Comparison of ENCODE assay signal across 10 cellular contexts in the genomic region with DNA sequence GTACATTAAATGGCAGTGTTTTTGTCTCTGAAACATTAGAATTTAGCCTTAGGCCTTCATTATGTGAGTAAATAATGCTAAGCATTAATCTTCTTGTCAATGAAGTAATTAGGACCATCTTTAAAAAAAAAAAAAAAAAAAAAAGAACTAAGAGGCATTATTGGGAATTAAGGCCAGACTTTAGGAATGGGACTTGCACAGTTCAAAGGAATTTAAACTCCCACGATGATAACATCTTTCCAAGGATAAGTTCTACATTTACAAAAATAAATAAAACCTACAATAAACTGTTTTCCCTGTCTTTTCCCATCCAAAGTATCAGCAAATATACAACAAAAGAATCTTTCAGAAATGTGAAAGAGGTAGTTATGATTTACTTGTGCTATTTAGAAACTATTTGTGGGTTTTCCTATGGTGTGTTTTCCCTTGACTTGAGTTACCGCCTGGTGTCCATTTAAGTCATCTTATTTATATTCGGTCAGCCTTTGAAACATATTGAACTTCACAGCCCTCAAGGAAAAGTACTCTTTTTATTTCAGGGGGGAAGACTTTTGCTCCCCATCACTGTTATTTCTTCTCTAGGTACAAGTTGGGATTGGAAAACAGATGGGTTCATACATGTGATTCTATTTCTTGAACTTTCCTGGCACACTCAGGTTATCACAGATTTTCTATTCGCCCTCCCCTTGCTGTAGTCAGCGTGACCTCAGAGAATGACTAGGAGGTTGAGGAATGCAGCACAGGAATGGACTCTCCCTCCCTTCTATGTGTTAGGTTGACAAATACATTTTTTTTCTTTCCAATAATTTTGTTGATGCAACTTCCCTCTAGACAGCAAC. TPM values are rescaled to one million over a fixed set of nuclear protein-coding genes. Genes with fewer than 3 reads are reported as not detected.
DNase-seq lines count a peak whose midpoint lies in the region; ATAC-seq and FAIRE-seq lines count a peak whose summit lies in the region.
"Had no signal": no experiment of that assay in that cellular context is flagged by ENCODE, and none has a peak within 500 bp of the region (broad histone marks: within the 10 kb centered on the region; RNA-seq: fewer than 3 reads in every experiment).

No MANE protein-coding gene starts in this region.

- FAIRE-seq in endometrium (lab: Jason Lieb, UNC): peak; percentile 99
- FAIRE-seq: K562 had no signal

- H3K27me3 Mint-ChIP-seq in stimulated activated naive B cell treated with anti-CD40 and anti-IgM and Interleukin-4, amounts not matched to agents 10 μg/mL and 1 μg/mL and 100 μg/mL, for 72 hours: no peaks in the 10 kb centered on the region

- H3K4me1 Mint-ChIP-seq in stimulated activated naive B cell treated with anti-CD40 and anti-IgM and Interleukin-4, amounts not matched to agents 10 μg/mL and 1 μg/mL and 100 μg/mL, for 72 hours: no peaks in the 10 kb centered on the region

- no peaks in the 10 kb centered on the region for H3K36me3 Mint-ChIP-seq in stimulated activated naive B cell treated with anti-CD40 and anti-IgM and Interleukin-4, amounts not matched to agents 10 μg/mL and 1 μg/mL and 100 μg/mL, for 72 hours

- no peak overlapping the region for H3K27ac Mint-ChIP-seq in stimulated activated naive B cell treated with anti-CD40 and anti-IgM and Interleukin-4, amounts not matched to agents 10 μg/mL and 1 μg/mL and 100 μg/mL, for 72 hours

- no peak overlapping the region for H3K4me3 Mint-ChIP-seq in stimulated activated naive B cell treated with anti-CD40 and anti-IgM and Interleukin-4, amounts not matched to agents 10 μg/mL and 1 μg/mL and 100 μg/mL, for 72 hours

- H3K9me3 Mint-ChIP-seq in stimulated activated naive B cell treated with anti-CD40 and anti-IgM and Interleukin-4, amounts not matched to agents 10 μg/mL and 1 μg/mL and 100 μg/mL, for 72 hours: peaks cover 0 to 2% of the 10 kb centered on the region in 2 donors

- DNase-seq in COLO829 (ENCODE audit: low spot score) (peak; percentile 46), NCI-H69 (lab: John Stamatoyannopoulos, UW) (peak; percentile 32), mucosa of gallbladder (ENCODE audit: low spot score) (peak; percentile 64), NCI-H2171 (lab: John Stamatoyannopoulos, UW) (no peak)
- DNase-seq in stimulated activated naive B cell treated with anti-CD40 and anti-IgM and Interleukin-4, amounts not matched to agents 10 μg/mL and 1 μg/mL and 100 μg/mL, for 72 hours: no peak
- DNase-seq: DMS53 had no signal

- ATAC-seq in GM21360 (IDR thresholded peaks at IDR 0.05; ENCODE audit: unreplicated experiment): no peak
- ATAC-seq in GM18858 (IDR thresholded peaks at IDR 0.05; ENCODE audit: unreplicated experiment): no peak
- ATAC-seq in stimulated activated naive B cell treated with anti-CD40 and anti-IgM and Interleukin-4, amounts not matched to agents 10 μg/mL and 1 μg/mL and 100 μg/mL, for 72 hours (replicated peaks): no peak
- ATAC-seq: K562 had no signal

RNA-seq across cellular contexts. Expression of a gene that starts 13.6 kb away (rescaled TPM):
- 2.2 TPM for total RNA-seq in mucosa of gallbladder
- total RNA-seq: K562 had no signal

Comparison
In these comparisons a context has a peak if more than half of its experiments do, and no peak if none do; other contexts are left out.
1. DNase-seq: peak in COLO829 (single experiment), NCI-H69 (single experiment) and mucosa of gallbladder (single experiment); none in NCI-H2171 (single experiment) and stimulated activated naive B cell treated with anti-CD40 and anti-IgM and Interleukin-4, amounts not matched to agents 10 μg/mL and 1 μg/mL and 100 μg/mL, for 72 hours (single experiment).